In the genomic region with DNA sequence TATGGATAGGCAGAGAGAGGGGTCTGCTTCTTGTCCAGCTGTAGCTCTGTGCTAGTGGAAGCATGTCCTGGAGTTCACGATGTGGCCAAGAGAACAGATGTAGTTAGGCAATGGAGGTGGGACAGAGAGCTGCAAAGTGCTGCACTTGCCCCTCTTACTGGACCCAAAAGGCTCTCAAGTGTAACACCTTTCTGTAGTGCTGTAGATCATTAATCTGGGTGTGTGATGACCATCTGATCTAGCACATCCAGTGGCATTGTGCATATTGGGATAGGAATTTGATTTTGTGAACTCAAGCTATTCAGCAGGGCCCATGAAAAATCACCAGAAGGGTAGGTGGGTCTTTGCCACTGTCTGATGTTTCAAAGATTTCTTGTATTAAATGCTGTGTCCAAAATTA, we compare ENCODE assay signal across 24 cellular contexts.
DNase-seq lines count a peak whose midpoint lies in the region; ATAC-seq, FAIRE-seq and TF ChIP-seq lines count a peak whose summit lies in the region.
"Had no signal": no experiment of that assay in that cellular context is flagged by ENCODE, and none has a peak within 500 bp of the region (broad histone marks: within the 10 kb centered on the region; RNA-seq: fewer than 3 reads in every experiment).

No MANE protein-coding gene starts in this region.

- H3K4me2 ChIP-seq in GM23338 = no peak overlapping the region
- no peak overlapping the region for H3K4me2 ChIP-seq in HepG2 (ENCODE audit: low read depth, low read length)

- no TSS peak for BruUV-seq in HepG2 (replicated peaks; lab: Mats Ljungman, UMichigan)

- CTCF ChIA-PET in HepG2 (lab: Yijun Ruan, JAX; ENCODE audit: low intra/inter-chr PET ratio, low total read pairs) = no interaction called here

- H3K36me3 Mint-ChIP-seq in GM23338 (ENCODE audit: low read depth) (no peaks in the 10 kb centered on the region), progenitor cell of endocrine pancreas (ENCODE audit: insufficient read depth) (no peaks in the 10 kb centered on the region)

- H3K4me3 ChIP-seq in GM23338 (no peak overlapping the region), epithelial cell of proximal tubule (ENCODE audit: low read depth, low read length) (no peak overlapping the region), HepG2 (replicated peaks in 1 of 3; ENCODE audit: insufficient read depth in 1 of 3, low read depth in 2 of 3, low read length in 3 of 3) (no peak overlapping the region)

- H3K27ac Mint-ChIP-seq in GM23338 (no peak overlapping the region), progenitor cell of endocrine pancreas (no peak overlapping the region)
- H3K27ac Mint-ChIP-seq: B cell; CD8-positive, alpha-beta T cell; HFFc6 had no signal

- TF ChIP-seq POLR2A in HepG2 (IDR thresholded peaks at IDR 0.05; ENCODE audit: insufficient read depth in 1 of 2, low read depth in 2 of 2, low read length in 2 of 2) = no peak
- TF ChIP-seq POLR2A in GM18505 (IDR thresholded peaks at IDR 0.05; ENCODE audit: borderline replicate concordance, extremely low read depth, insufficient read depth, insufficient read length) = no peak

- H4K20me1 ChIP-seq in GM23338 (replicated peaks; ENCODE audit: insufficient read depth) = no peaks in the 10 kb centered on the region
- H4K20me1 ChIP-seq in HepG2 (ENCODE audit: insufficient read depth, low read length) = no peaks in the 10 kb centered on the region

- H3K36me3 ChIP-seq in GM23338 (ENCODE audit: insufficient read depth) (no peaks in the 10 kb centered on the region), HepG2 (replicated peaks in 1 of 2; ENCODE audit: control insufficient read depth in 1 of 2, insufficient read depth in 2 of 2, low read length in 2 of 2) (no peaks in the 10 kb centered on the region; a peak in 1 of 5 replicates)

- H3K9ac ChIP-seq in HepG2 (ENCODE audit: insufficient read depth, low read depth, low read length) = no peak overlapping the region

- no peak for FAIRE-seq in HepG2 (lab: Jason Lieb, UNC)
- FAIRE-seq: GM12892, HTR-8/SVneo, RCC 7860 had no signal

- H3K9me3 ChIP-seq in HepG2 (ENCODE audit: low read length) = no peaks in the 10 kb centered on the region
- H3K9me3 ChIP-seq: Caco-2 had no signal

- H3K27me3 Mint-ChIP-seq in GM23338 (ENCODE audit: insufficient read depth, low read depth, poor library complexity) (no peaks in the 10 kb centered on the region), progenitor cell of endocrine pancreas (no peaks in the 10 kb centered on the region)
- H3K27me3 Mint-ChIP-seq: B cell had no signal

- H3F3A ChIP-seq in GM23338 (replicated peaks; ENCODE audit: low read depth) = no peaks in the 10 kb centered on the region

- H3K4me3 Mint-ChIP-seq in GM23338 (no peak overlapping the region), progenitor cell of endocrine pancreas (ENCODE audit: low read depth) (no peak overlapping the region)
- H3K4me3 Mint-ChIP-seq: B cell; CD8-positive, alpha-beta T cell; H9; HFFc6 had no signal

- H3K27me3 ChIP-seq in GM23338 (ENCODE audit: insufficient read depth) = no peaks in the 10 kb centered on the region
- no peaks in the 10 kb centered on the region for H3K27me3 ChIP-seq in HepG2 (ENCODE audit: control insufficient read depth in 1 of 2, insufficient read depth in 2 of 2, low read length in 2 of 2)

- H3K9me2 ChIP-seq in GM23338 (ENCODE audit: insufficient read depth) = no peaks in the 10 kb centered on the region

- POLR2A ChIA-PET in HepG2 (lab: Yijun Ruan, JAX) = interaction anchor here (1.3 kb wide), 1 partner anchor 82 kb away, joined by 3 read pairs; no protein-coding TSS in a partner anchor

- TF ChIP-seq CTCF in GM23338 (conservative IDR thresholded peaks at IDR 0.05; ENCODE audit: low read depth in 2 of 2) (no peak), epithelial cell of proximal tubule (conservative IDR thresholded peaks at IDR 0.05; ENCODE audit: low read depth, low read length) (no peak), HepG2 (CRISPR knock-in tag; IDR thresholded peaks at IDR 0.05) (no peak), progenitor cell of endocrine pancreas (IDR thresholded peaks at IDR 0.05; ENCODE audit: unreplicated experiment) (no peak)

- no peaks in the 10 kb centered on the region for H3K9me3 Mint-ChIP-seq in GM23338
- H3K9me3 Mint-ChIP-seq in progenitor cell of endocrine pancreas (ENCODE audit: low read depth) = no peaks in the 10 kb centered on the region
- H3K9me3 Mint-ChIP-seq: CD8-positive, alpha-beta T cell; H9; HFFc6 had no signal

- intact Hi-C loops in HepG2 (cut with micrococcal nuclease; ENCODE audit: unreplicated experiment) = no loop called here

- H3K4me1 Mint-ChIP-seq in GM23338 (peaks cover 38% of the 10 kb centered on the region), progenitor cell of endocrine pancreas (ENCODE audit: low read depth) (peaks cover 3% of the 10 kb centered on the region)

- 0 out of 2 replicates have a peak overlapping the region, but pooled peaks have one; percentile 28 for H3K27ac ChIP-seq in GM23338 (ENCODE audit: low read depth)
- H3K27ac ChIP-seq in HepG2 (ENCODE audit: extremely low read length, insufficient read depth, low read length) = no peak overlapping the region
- H3K27ac ChIP-seq: C4-2B had no signal

- DNase-seq in Caki2 (ENCODE audit: low read depth) = peak; percentile 18
- no peak for DNase-seq in GM23338 (ENCODE audit: low spot score)
- DNase-seq in epithelial cell of proximal tubule (ENCODE audit: low read depth) = peak; percentile 42
- DNase-seq in HepG2 (ENCODE audit: low spot score) = no peak
- DNase-seq in GDM1 (lab: John Stamatoyannopoulos, UW) = no peak
- no peak for DNase-seq in progenitor cell of endocrine pancreas (ENCODE audit: low spot score, unreplicated experiment)
- DNase-seq: Caco-2; CD8-positive, alpha-beta T cell; DMS 273 treated with DMSO at 0.1 percent for 48 hours; DMS79 treated with DMSO at 0.1 percent for 48 hours; H9; HFFc6; KG1; MM.1S; NCI-H1048; NCI-H1694; NCI-H2029 treated with DMSO at 0.1 percent for 48 hours; SIG-M5 had no signal

- peak; percentile 31; the same call in 1 of the 3 replicates for ATAC-seq in GM23338
- ATAC-seq in HepG2 = peak; percentile 54
- ATAC-seq in GM18505 (IDR thresholded peaks at IDR 0.05; ENCODE audit: unreplicated experiment) = no peak
- ATAC-seq: CD8-positive, alpha-beta T cell had no signal

- TF ChIP-seq RAD21 in HepG2 (CRISPR knock-in tag; IDR thresholded peaks at IDR 0.05) = no peak

- in situ Hi-C loops in Caki2 (cut with HindIII; ENCODE audit: low pct_unique_long_range_greater_than_20kb, low sequenced_read_pairs) (no loop called here), HepG2 (cut with HindIII; ENCODE audit: extremely low pct_ligation_motif_present, low pct_unique_long_range_greater_than_20kb) (loop anchor here (5.0 to 25.0 kb wide), 3 partner anchors 63 to 628 kb away; no protein-coding TSS in a partner anchor)

- peaks cover 25% of the 10 kb centered on the region for H3K4me1 ChIP-seq in GM23338 (ENCODE audit: insufficient read depth)
- H3K4me1 ChIP-seq in HepG2 (ENCODE audit: insufficient read depth, low read length) = peaks cover 42% of the 10 kb centered on the region

- no peaks in the 10 kb centered on the region for H3K79me2 ChIP-seq in GM23338 (replicated peaks; ENCODE audit: insufficient read depth)
- peaks cover 10% of the 10 kb centered on the region for H3K79me2 ChIP-seq in HepG2 (ENCODE audit: insufficient read depth, low read length)

- H2AFZ ChIP-seq in GM23338 = no peak overlapping the region
- no peak overlapping the region for H2AFZ ChIP-seq in HepG2 (ENCODE audit: low read length)

- no peak for TF ChIP-seq EP300 in HepG2 (IDR thresholded peaks at IDR 0.05; ENCODE audit: low read depth in 2 of 2, low read length in 2 of 2)
- TF ChIP-seq EP300 in HepG2 (CRISPR knock-in tag; IDR thresholded peaks at IDR 0.05; ENCODE audit: borderline replicate concordance) = no peak

- 71% methylated on average over 1 of the region's 1 CpG for WGBS in HepG2 (ENCODE audit: low lambda C conversion rate)

TF ChIP-seq in GM23338, 12 proteins besides CTCF, POLR2A, EP300 and RAD21:
- no peak for TF ChIP-seq NANOG (IDR thresholded peaks at IDR 0.05; ENCODE audit: borderline replicate concordance)
- TF ChIP-seq EZH2 (IDR thresholded peaks at IDR 0.05; ENCODE audit: low read depth, unreplicated experiment) = no peak
- no peak for TF ChIP-seq POLR2AphosphoS5 (IDR thresholded peaks at IDR 0.05; ENCODE audit: low read depth)

TF ChIP-seq in HepG2, 621 proteins besides CTCF, POLR2A, EP300 and RAD21 (continues in another document):
- TF ChIP-seq, protein P1, sequence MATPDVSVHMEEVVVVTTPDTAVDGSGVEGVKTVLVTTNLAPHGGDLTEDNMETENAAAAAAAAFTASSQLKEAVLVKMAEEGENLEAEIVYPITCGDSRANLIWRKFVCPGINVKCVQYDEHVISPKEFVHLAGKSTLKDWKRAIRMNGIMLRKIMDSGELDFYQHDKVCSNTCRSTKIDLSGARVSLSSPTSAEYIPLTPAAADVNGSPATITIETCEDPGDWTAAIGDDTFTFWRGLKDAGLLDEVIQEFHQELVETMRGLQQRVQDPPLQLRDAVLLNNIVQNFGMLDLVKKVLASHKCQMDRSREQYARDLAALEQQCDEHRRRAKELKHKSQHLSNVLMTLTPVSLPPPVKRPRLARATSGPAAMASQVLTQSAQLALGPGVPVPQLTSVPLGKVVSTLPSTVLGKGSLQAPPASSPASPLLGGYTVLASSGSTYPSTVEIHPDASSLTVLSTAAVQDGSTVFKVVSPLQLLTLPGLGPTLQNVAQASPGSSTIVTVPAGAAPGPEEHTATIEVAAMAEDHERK (CRISPR knock-in tag; IDR thresholded peaks at IDR 0.05; ENCODE audit: low read depth) = no peak
- TF ChIP-seq, protein P2, sequence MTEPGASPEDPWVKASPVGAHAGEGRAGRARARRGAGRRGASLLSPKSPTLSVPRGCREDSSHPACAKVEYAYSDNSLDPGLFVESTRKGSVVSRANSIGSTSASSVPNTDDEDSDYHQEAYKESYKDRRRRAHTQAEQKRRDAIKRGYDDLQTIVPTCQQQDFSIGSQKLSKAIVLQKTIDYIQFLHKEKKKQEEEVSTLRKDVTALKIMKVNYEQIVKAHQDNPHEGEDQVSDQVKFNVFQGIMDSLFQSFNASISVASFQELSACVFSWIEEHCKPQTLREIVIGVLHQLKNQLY (CRISPR knock-in tag; IDR thresholded peaks at IDR 0.05) = no peak
- TF ChIP-seq, protein P3, sequence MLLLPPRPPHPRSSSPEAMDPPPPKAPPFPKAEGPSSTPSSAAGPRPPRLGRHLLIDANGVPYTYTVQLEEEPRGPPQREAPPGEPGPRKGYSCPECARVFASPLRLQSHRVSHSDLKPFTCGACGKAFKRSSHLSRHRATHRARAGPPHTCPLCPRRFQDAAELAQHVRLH (CRISPR knock-in tag; IDR thresholded peaks at IDR 0.05; ENCODE audit: borderline replicate concordance, low read depth) = no peak
- no peak for TF ChIP-seq SIX1 (CRISPR knock-in tag; IDR thresholded peaks at IDR 0.05; ENCODE audit: borderline replicate concordance)

Comparison
In these comparisons a context has a peak if more than half of its experiments do, and no peak if none do; other contexts are left out.
1. DNase-seq: peak in Caki2 (single experiment) and epithelial cell of proximal tubule (single experiment); none in GM23338 (single experiment), HepG2 (single experiment), GDM1 (single experiment) and progenitor cell of endocrine pancreas (single experiment).